In the genomic region with DNA sequence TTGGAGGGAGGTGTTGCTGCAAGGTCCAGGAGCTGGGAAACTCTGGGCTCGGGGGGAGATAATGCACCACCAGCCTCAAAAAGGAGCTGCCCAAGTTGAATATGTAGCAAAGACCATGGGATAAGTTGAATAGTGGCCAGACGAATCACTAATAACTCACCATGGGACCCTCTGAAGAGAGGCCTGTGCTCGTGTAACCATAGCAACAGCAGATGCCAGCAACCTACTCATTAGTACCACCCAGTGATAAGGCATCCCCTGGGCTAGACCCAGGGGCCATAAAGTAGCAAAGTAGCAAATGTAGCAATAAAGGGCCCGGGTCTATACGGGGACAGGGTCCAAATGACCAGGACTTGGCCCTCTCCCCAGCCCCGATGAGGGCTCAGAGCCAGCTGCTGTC, we compare ENCODE assay signal across 20 cellular contexts.
DNase-seq lines count a peak whose midpoint lies in the region; ATAC-seq and TF ChIP-seq lines count a peak whose summit lies in the region.
"Had no signal": no experiment of that assay in that cellular context is flagged by ENCODE, and none has a peak within 500 bp of the region (broad histone marks: within the 10 kb centered on the region; RNA-seq: fewer than 3 reads in every experiment).

No MANE protein-coding gene starts in this region.

- TF ChIP-seq CTCF in heart left ventricle (IDR thresholded peaks at IDR 0.05) (no peak), brain (conservative IDR thresholded peaks at IDR 0.05) (no peak), neural progenitor cell (IDR thresholded peaks at IDR 0.05) (no peak), WERI-Rb-1 (IDR thresholded peaks at IDR 0.05; ENCODE audit: low read depth, low read length) (no peak)

- H3K9me3 Mint-ChIP-seq in brain (peaks cover 0 to 4% (median 0%) of the 10 kb centered on the region in 5 experiments), neural progenitor cell (no peaks in the 10 kb centered on the region)
- H3K9me3 Mint-ChIP-seq: H9 had no signal

- peaks cover 0 to 16% (median 0%) of the 10 kb centered on the region in 12 donors for H3K4me1 ChIP-seq in heart left ventricle
- no peaks in the 10 kb centered on the region for H3K4me1 ChIP-seq in neural progenitor cell

- no peak for ATAC-seq in heart left ventricle
- ATAC-seq in left ventricle myocardium superior, result no peak
- no peak for ATAC-seq in GM19035 (IDR thresholded peaks at IDR 0.05; ENCODE audit: unreplicated experiment)
- ATAC-seq: PC-3 had no signal

- H3K27ac Mint-ChIP-seq in brain, result peak overlapping the region in 3 of 5 experiments; percentile 22 to 80 (median 47)
- peak overlapping the region; percentile 81 for H3K27ac Mint-ChIP-seq in neural progenitor cell

- no peaks in the 10 kb centered on the region for H3F3A ChIP-seq in neural progenitor cell (ENCODE audit: low read depth)

- no peak for DNase-seq in heart left ventricle
- DNase-seq in left ventricle myocardium superior, result no peak
- peak; percentile 32 for DNase-seq in neural progenitor cell (ENCODE audit: low spot score)
- no peak for DNase-seq in WERI-Rb-1
- DNase-seq: ACHN, DND-41, H9, IMR-90, Karpas-422, NCI-H1048, NCI-H1436 treated with DMSO at 0.1 percent for 48 hours, NCI-H2081 treated with DMSO at 0.1 percent for 48 hours, NCI-H510A, PC-3, RPMI8226 had no signal

- H3K36me3 Mint-ChIP-seq in brain (no peaks in the 10 kb centered on the region), neural progenitor cell (no peaks in the 10 kb centered on the region)

- H3K4me1 Mint-ChIP-seq in brain (peaks cover 59% of the 10 kb centered on the region), neural progenitor cell (peaks cover 12% of the 10 kb centered on the region)

- H3K4me3 ChIP-seq in heart left ventricle (no peak overlapping the region), neural progenitor cell (no peak overlapping the region), WERI-Rb-1 (ENCODE audit: low read depth, low read length) (no peak overlapping the region)

- 66 to 81% (median 73%) methylated on average over 6 of the region's 6 CpGs for WGBS in heart left ventricle, 4 donors

- no peak overlapping the region for H2AFZ ChIP-seq in neural progenitor cell (replicated peaks)

- no peak overlapping the region for H3K4me2 ChIP-seq in neural progenitor cell

- H3K4me3 Mint-ChIP-seq in brain (no peak overlapping the region), neural progenitor cell (no peak overlapping the region)
- H3K4me3 Mint-ChIP-seq: H9 had no signal

- H4K20me1 ChIP-seq in neural progenitor cell (ENCODE audit: low read depth), result no peaks in the 10 kb centered on the region

- H3K9ac ChIP-seq in neural progenitor cell, result no peak overlapping the region

- H3K27me3 ChIP-seq in heart left ventricle (no peaks in the 10 kb centered on the region), neural progenitor cell (no peaks in the 10 kb centered on the region), WERI-Rb-1 (ENCODE audit: insufficient read depth, low read depth, severe bottlenecking) (no peaks in the 10 kb centered on the region)

- H3K36me3 ChIP-seq in heart left ventricle, result no peaks in the 10 kb centered on the region
- no peaks in the 10 kb centered on the region for H3K36me3 ChIP-seq in neural progenitor cell
- H3K36me3 ChIP-seq in WERI-Rb-1, result no peaks in the 10 kb centered on the region

- H3K79me2 ChIP-seq in neural progenitor cell (ENCODE audit: low read depth), result no peaks in the 10 kb centered on the region

- intact Hi-C loops in heart left ventricle (cut with DNase I), result no loop called here
- intact Hi-C loops in left ventricle myocardium superior (cut with micrococcal nuclease), result no loop called here

- no peaks in the 10 kb centered on the region for H3K9me3 ChIP-seq in heart left ventricle
- no peaks in the 10 kb centered on the region for H3K9me3 ChIP-seq in neural progenitor cell (ENCODE audit: low read depth)
- peaks cover 1% of the 10 kb centered on the region for H3K9me3 ChIP-seq in WERI-Rb-1 (ENCODE audit: severe bottlenecking)

- no peak for TF ChIP-seq POLR2A in heart left ventricle (IDR thresholded peaks at IDR 0.05)

- H3K27me3 Mint-ChIP-seq in brain (no peaks in the 10 kb centered on the region), neural progenitor cell (ENCODE audit: insufficient read depth, low read depth) (peaks cover 15% of the 10 kb centered on the region)

- H3K27ac ChIP-seq in heart left ventricle (peak overlapping the region in 9 of 12 donors; percentile 11 to 68 (median 58)), neural progenitor cell (no peak overlapping the region), temporal lobe (ENCODE audit: low read depth, low read length) (peak overlapping the region; percentile 42), WERI-Rb-1 (no peak overlapping the region)
- H3K27ac ChIP-seq: C4-2B, HL-60 had no signal

Comparison
In these comparisons a context has a peak if more than half of its experiments do, and no peak if none do; other contexts are left out.
1. H3K27ac ChIP-seq: peak in heart left ventricle (9 of 12) and temporal lobe (single experiment); none in neural progenitor cell (single experiment) and WERI-Rb-1 (single experiment).